Comparison of ENCODE assay signal across 1 cellular context in genomic region chr19:1451916-1452801, GRCh38.
A peak's percentile ranks its signal among the peaks of the same experiment; 100 is the strongest.
TF ChIP-seq lines count a peak whose summit lies in the region.

No MANE protein-coding gene starts in this region.

TF ChIP-seq in GM23338, 12 proteins besides CTCF, POLR2A, EP300 and RAD21 (continued from another document):
- TF ChIP-seq ETS1 (IDR thresholded peaks at IDR 0.05) = no peak
- TF ChIP-seq REST (IDR thresholded peaks at IDR 0.05; ENCODE audit: unreplicated experiment) = peak; percentile 5
- no peak for TF ChIP-seq ZNF331 (CRISPR knock-in tag; IDR thresholded peaks at IDR 0.05; ENCODE audit: low read depth)
- TF ChIP-seq STAT1 (IDR thresholded peaks at IDR 0.05; ENCODE audit: unreplicated experiment) = no peak
